Comparison of ENCODE assay signal across 10 cellular contexts in genomic region chr12:3199551-3200031, GRCh38.
A peak's percentile ranks its signal among the peaks of the same experiment; 100 is the strongest.
DNase-seq lines count a peak whose midpoint lies in the region; ATAC-seq and TF ChIP-seq lines count a peak whose summit lies in the region.
"Had no signal": no experiment of that assay in that cellular context is flagged by ENCODE, and none has a peak within 500 bp of the region (broad histone marks: within the 10 kb centered on the region; RNA-seq: fewer than 3 reads in every experiment).

No MANE protein-coding gene starts in this region.

- intact Hi-C loops in head of caudate nucleus (cut with DNase I), result no loop called here
- intact Hi-C loops in OCI-LY7 (cut with micrococcal nuclease; ENCODE audit: unreplicated experiment), result loop anchor here (5.0 kb wide), 1 partner anchor 127 kb away; no protein-coding TSS in a partner anchor

- H3K4me3 ChIP-seq in SK-N-MC (peak overlapping the region; percentile 84), OCI-LY7 (ENCODE audit: low read depth, low read length, poor library complexity, severe bottlenecking) (no peak overlapping the region)

- H2AFZ ChIP-seq in OCI-LY7 (ENCODE audit: low read length), result no peak overlapping the region

- no peak overlapping the region for H3K9ac ChIP-seq in SK-N-MC (ENCODE audit: insufficient read length)

- BruUV-seq in OCI-LY7 (replicated peaks; lab: Mats Ljungman, UMichigan), result no TSS peak

- no peak for ATAC-seq in GM18505 (IDR thresholded peaks at IDR 0.05; ENCODE audit: unreplicated experiment)

- no peak for TF ChIP-seq POLR2A in GM18505 (IDR thresholded peaks at IDR 0.05; ENCODE audit: borderline replicate concordance, extremely low read depth, insufficient read depth, insufficient read length)

- DNase-seq in EH (ENCODE audit: low read depth) (peak; percentile 36), SK-N-MC (ENCODE audit: low read depth, low spot score) (no peak), head of caudate nucleus (peak in 41 of 42 donors; percentile 18 to 83 (median 61)), retina (peak; percentile 88), GM19238 (ENCODE audit: insufficient read length, low spot score) (no peak), OCI-LY7 (ENCODE audit: low spot score) (no peak), NOMO-1 treated with dmso at 0.1 percent for 144 hours (lab: John Stamatoyannopoulos, UW; ENCODE audit: unreplicated experiment) (no peak)
- DNase-seq: activated CD8-positive, alpha-beta memory T cell treated with anti-CD3 and anti-CD28 coated beads for 24 hours; stimulated activated CD4-positive, alpha-beta T cell treated with anti-CD3 and anti-CD28 coated beads, Interleukin-1b, Interleukin-23, amount 100 ng/mL, for 48 hours had no signal

- H3K9me3 ChIP-seq in SK-N-MC (ENCODE audit: low read depth, low read length), result no peaks in the 10 kb centered on the region
- H3K9me3 ChIP-seq in OCI-LY7 (ENCODE audit: low read length), result no peaks in the 10 kb centered on the region

- H3K4me2 ChIP-seq in OCI-LY7 (ENCODE audit: low read length), result no peak overlapping the region

- no peak for TF ChIP-seq CTCF in OCI-LY7 (conservative IDR thresholded peaks at IDR 0.05; ENCODE audit: low read length)

- no peaks in the 10 kb centered on the region for H3K36me3 ChIP-seq in SK-N-MC (ENCODE audit: insufficient read depth, low read length)
- H3K36me3 ChIP-seq in OCI-LY7 (ENCODE audit: insufficient read depth, low read length), result no peaks in the 10 kb centered on the region

- no peaks in the 10 kb centered on the region for H3K9me2 ChIP-seq in OCI-LY7 (ENCODE audit: insufficient read depth, low read length)

- H3K79me2 ChIP-seq in OCI-LY7 (ENCODE audit: insufficient read depth, low read depth, low read length), result no peaks in the 10 kb centered on the region

- CTCF ChIA-PET in OCI-LY7 (lab: Charles Lee; ENCODE audit: unreplicated experiment), result no interaction called here

- no peaks in the 10 kb centered on the region for H4K20me1 ChIP-seq in OCI-LY7 (ENCODE audit: insufficient read depth, low read length)

- POLR2A ChIA-PET in OCI-LY7 (lab: Charles Lee), result no interaction called here

- no peak overlapping the region for H3K27ac ChIP-seq in SK-N-MC
- no peak overlapping the region for H3K27ac ChIP-seq in OCI-LY7 (ENCODE audit: low read depth, low read length, poor library complexity, severe bottlenecking)

- H3K4me1 ChIP-seq in OCI-LY7 (ENCODE audit: insufficient read depth, low read length, poor library complexity, severe bottlenecking), result no peaks in the 10 kb centered on the region

Comparison
In these comparisons a context has a peak if more than half of its experiments do, and no peak if none do; other contexts are left out.
1. DNase-seq: peak in EH (single experiment), head of caudate nucleus (41 of 42) and retina (single experiment); none in SK-N-MC (single experiment), GM19238 (single experiment), OCI-LY7 (single experiment) and NOMO-1 treated with dmso at 0.1 percent for 144 hours (single experiment).